ENCODE assay signal across 16 cellular contexts in the genomic region with DNA sequence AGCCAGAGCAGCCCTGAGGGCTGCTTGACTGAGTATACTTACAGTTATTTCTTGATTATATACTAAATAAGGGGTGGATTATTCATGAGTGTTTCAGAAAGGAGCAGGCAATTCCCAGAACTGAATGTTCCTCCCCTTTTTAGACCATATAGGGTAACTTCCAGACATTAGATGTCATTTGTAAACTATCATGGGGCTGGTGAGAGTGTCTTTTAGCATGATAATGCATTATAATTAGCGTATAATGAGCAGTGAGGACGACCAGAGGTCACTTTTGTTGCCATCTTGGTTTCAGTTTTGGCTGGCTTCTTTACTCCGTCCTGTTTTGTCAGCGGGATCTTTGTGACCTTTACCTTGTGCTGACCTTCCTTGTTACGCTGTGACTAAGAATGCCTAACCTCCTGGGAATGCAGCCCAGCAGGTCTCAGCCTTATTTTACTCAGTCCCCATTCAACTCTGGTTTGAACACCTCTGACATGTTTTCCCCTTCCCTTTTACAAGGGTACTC. TPM values are rescaled to one million over a fixed set of nuclear protein-coding genes. Genes with fewer than 3 reads are reported as not detected.
DNase-seq lines count a peak whose midpoint lies in the region; ATAC-seq, FAIRE-seq and TF ChIP-seq lines count a peak whose summit lies in the region.
"Had no signal": no experiment of that assay in that cellular context is flagged by ENCODE, and none has a peak within 500 bp of the region (broad histone marks: within the 10 kb centered on the region; RNA-seq: fewer than 3 reads in every experiment).

No MANE protein-coding gene starts in this region.

- TF ChIP-seq POLR2A in HepG2 (IDR thresholded peaks at IDR 0.05; ENCODE audit: insufficient read depth in 1 of 2, low read depth in 2 of 2, low read length in 2 of 2) = no peak

- H3K4me3 ChIP-seq in mammary epithelial cell (replicated peaks in 1 of 3; ENCODE audit: insufficient read depth in 1 of 3, low read depth in 2 of 3, low read length in 3 of 3) = no peak overlapping the region
- H3K4me3 ChIP-seq in HepG2 (replicated peaks in 1 of 3; ENCODE audit: insufficient read depth in 1 of 3, low read depth in 2 of 3, low read length in 3 of 3) = no peak overlapping the region
- H3K4me3 ChIP-seq: uterus had no signal

- intact Hi-C loops in mammary epithelial cell (cut with micrococcal nuclease) = no loop called here
- intact Hi-C loops in HepG2 (cut with micrococcal nuclease; ENCODE audit: unreplicated experiment) = no loop called here

- peaks cover 10% of the 10 kb centered on the region for H3K4me1 ChIP-seq in mammary epithelial cell (ENCODE audit: insufficient read depth, low read length)
- H3K4me1 ChIP-seq in HepG2 (ENCODE audit: insufficient read depth, low read length) = no peaks in the 10 kb centered on the region
- H3K4me1 ChIP-seq: uterus had no signal

- WGBS in mammary epithelial cell (ENCODE audit: low coverage, missing lambda C conversion rate) = 60% methylated on average over 5 of the region's 5 CpGs
- 98% methylated on average over 5 of the region's 5 CpGs for WGBS in HepG2 (ENCODE audit: low lambda C conversion rate)

- DNase-seq in mammary epithelial cell (peak; percentile 65), HepG2 (ENCODE audit: low spot score) (no peak), NCI-H2171 treated with DMSO at 0.1 percent for 48 hours (lab: John Stamatoyannopoulos, UW) (no peak), midbrain (lab: John Stamatoyannopoulos, UW) (no peak), ACHN (no peak)
- no peak for DNase-seq in activated naive CD4-positive, alpha-beta T cell treated with anti-CD3 and anti-CD28 coated beads, Interleukin-2, amount 50 U/mL, for 72 hours (ENCODE audit: low spot score in 2 of 2)
- DNase-seq: activated T-cell treated with anti-CD3 and anti-CD28 coated beads, Interleukin-2, amount 50 U/mL, for 72 hours; brain microvascular endothelial cell; KG1; NCI-H226; nephron progenitor cell; stimulated activated CD8-positive, alpha-beta memory T cell treated with anti-CD3 and anti-CD28 coated beads, Interleukin-4, amount 100 ng/mL, for 48 hours; uterus had no signal

- H2AFZ ChIP-seq in mammary epithelial cell (ENCODE audit: low read depth, low read length) = no peak overlapping the region
- no peak overlapping the region for H2AFZ ChIP-seq in HepG2 (ENCODE audit: low read length)

- CTCF ChIA-PET in mammary epithelial cell (lab: Charles Lee; ENCODE audit: low non-redundant PET) (no interaction called here), HepG2 (lab: Yijun Ruan, JAX; ENCODE audit: low intra/inter-chr PET ratio, low total read pairs) (no interaction called here)

- TF ChIP-seq EP300 in HepG2 (IDR thresholded peaks at IDR 0.05; ENCODE audit: low read depth in 2 of 2, low read length in 2 of 2) (no peak), HepG2 (CRISPR knock-in tag; IDR thresholded peaks at IDR 0.05; ENCODE audit: borderline replicate concordance) (no peak)

- dilution Hi-C loops in mammary epithelial cell (cut with HindIII; ENCODE audit: low sequenced_read_pairs) = no loop called here

- H3K9me3 ChIP-seq in mammary epithelial cell (replicated peaks; ENCODE audit: insufficient read depth, low read length) (no peaks in the 10 kb centered on the region), HepG2 (ENCODE audit: low read length) (no peaks in the 10 kb centered on the region)
- H3K9me3 ChIP-seq: uterus had no signal

- no peak for TF ChIP-seq RAD21 in HepG2 (CRISPR knock-in tag; IDR thresholded peaks at IDR 0.05)

- H3K4me2 ChIP-seq in mammary epithelial cell (ENCODE audit: insufficient read depth, low read depth, low read length) (peak overlapping the region; percentile 56), HepG2 (ENCODE audit: low read depth, low read length) (no peak overlapping the region)

- H3K36me3 Mint-ChIP-seq in activated naive CD4-positive, alpha-beta T cell treated with anti-CD3 and anti-CD28 coated beads, Interleukin-2, amount 50 U/mL, for 72 hours = peaks cover 11 to 22% of the 10 kb centered on the region in 2 donors

- in situ Hi-C loops in mammary epithelial cell (cut with MboI; ENCODE audit: low sequenced_read_pairs in 2 of 2) (no loop called here), HepG2 (cut with HindIII; ENCODE audit: extremely low pct_ligation_motif_present, low pct_unique_long_range_greater_than_20kb) (no loop called here), ACHN (cut with HindIII; ENCODE audit: low pct_ligation_motif_present, low pct_unique_long_range_greater_than_20kb, low sequenced_read_pairs) (no loop called here)

- ATAC-seq in GM18502 (IDR thresholded peaks at IDR 0.05; ENCODE audit: poor library complexity, unreplicated experiment) (peak; percentile 41), HG03196 (IDR thresholded peaks at IDR 0.05; ENCODE audit: unreplicated experiment) (peak; percentile 38), HepG2 (no peak)
- ATAC-seq in activated naive CD4-positive, alpha-beta T cell treated with anti-CD3 and anti-CD28 coated beads, Interleukin-2, amount 50 U/mL, for 72 hours = no peak
- ATAC-seq: activated CD4-positive, CD25-positive, alpha-beta regulatory T cell treated with anti-CD3 and anti-CD28 coated beads, Interleukin-2, amount 50 U/mL, for 24 hours; activated T-cell treated with anti-CD3 and anti-CD28 coated beads, Interleukin-2, amount 50 U/mL, for 72 hours had no signal

- no peak for TF ChIP-seq CTCF in mammary epithelial cell (conservative IDR thresholded peaks at IDR 0.05 in 1 of 2, IDR thresholded peaks at IDR 0.05 in 1 of 2; ENCODE audit: extremely low read depth in 1 of 2, insufficient read depth in 1 of 2, low read depth in 1 of 2, low read length in 2 of 2)
- no peak for TF ChIP-seq CTCF in HepG2 (CRISPR knock-in tag; IDR thresholded peaks at IDR 0.05)

- H3K27ac Mint-ChIP-seq in activated naive CD4-positive, alpha-beta T cell treated with anti-CD3 and anti-CD28 coated beads, Interleukin-2, amount 50 U/mL, for 72 hours = no peak overlapping the region
- H3K27ac Mint-ChIP-seq: activated T-cell treated with anti-CD3 and anti-CD28 coated beads, Interleukin-2, amount 50 U/mL, for 72 hours; nephron progenitor cell had no signal

- POLR2A ChIA-PET in HepG2 (lab: Yijun Ruan, JAX) = no interaction called here

- H3K9ac ChIP-seq in mammary epithelial cell (ENCODE audit: insufficient read depth, low read length) (no peak overlapping the region), HepG2 (ENCODE audit: insufficient read depth, low read depth, low read length) (no peak overlapping the region)

- H4K20me1 ChIP-seq in mammary epithelial cell (ENCODE audit: insufficient read depth, low read length) = no peaks in the 10 kb centered on the region
- no peaks in the 10 kb centered on the region for H4K20me1 ChIP-seq in HepG2 (ENCODE audit: insufficient read depth, low read length)

- no peak for FAIRE-seq in HepG2 (lab: Jason Lieb, UNC)

- H3K27me3 ChIP-seq in mammary epithelial cell (ENCODE audit: insufficient read depth, low read length) (no peaks in the 10 kb centered on the region), HepG2 (ENCODE audit: control insufficient read depth in 1 of 2, insufficient read depth in 2 of 2, low read length in 2 of 2) (no peaks in the 10 kb centered on the region)
- H3K27me3 ChIP-seq: brain microvascular endothelial cell, uterus had no signal

- H3K79me2 ChIP-seq in mammary epithelial cell (ENCODE audit: insufficient read depth, low read length) (no peaks in the 10 kb centered on the region), HepG2 (ENCODE audit: insufficient read depth, low read length) (no peaks in the 10 kb centered on the region)

- H3K27ac ChIP-seq in mammary epithelial cell (ENCODE audit: insufficient read depth, low read depth, low read length) (no peak overlapping the region), HepG2 (ENCODE audit: extremely low read length, insufficient read depth, low read length) (no peak overlapping the region)
- H3K27ac ChIP-seq: brain microvascular endothelial cell, uterus had no signal

- BruUV-seq in mammary epithelial cell (replicated peaks; lab: Mats Ljungman, UMichigan) (no TSS peak), HepG2 (replicated peaks; lab: Mats Ljungman, UMichigan) (no TSS peak)

- H3K9me3 Mint-ChIP-seq in activated naive CD4-positive, alpha-beta T cell treated with anti-CD3 and anti-CD28 coated beads, Interleukin-2, amount 50 U/mL, for 72 hours = peaks cover 0 to 9% of the 10 kb centered on the region in 2 donors

- peaks cover 16% of the 10 kb centered on the region for H3K36me3 ChIP-seq in mammary epithelial cell (ENCODE audit: insufficient read depth, low read length)
- H3K36me3 ChIP-seq in HepG2 (replicated peaks in 1 of 2; ENCODE audit: control insufficient read depth in 1 of 2, insufficient read depth in 2 of 2, low read length in 2 of 2) = peaks cover 0 to 43% of the 10 kb centered on the region in 2 experiments; a peak in 4 of 5 replicates
- H3K36me3 ChIP-seq: uterus had no signal

TF ChIP-seq in HepG2, 621 proteins besides CTCF, POLR2A, EP300 and RAD21 (continues in another document):
- TF ChIP-seq TBX3 (IDR thresholded peaks at IDR 0.05; ENCODE audit: borderline replicate concordance) = no peak

RNA-seq across cellular contexts. Expression of gene KCTD3, which starts 16.1 kb away (rescaled TPM):
- total RNA-seq in mammary epithelial cell = 10 to 100 TPM; 31.7 to 38.6 TPM
- polyA plus RNA-seq in mammary epithelial cell = 28.3 TPM
- polyA minus RNA-seq in mammary epithelial cell = 43.3 TPM
- 68.1 and 101 TPM in 2 replicates for total RNA-seq in HepG2 (2016; rRNA removed; fragmentation: Illumina TruSeq; extraction: Trizol)
- 21.1 and 25.6 TPM in 2 replicates for total RNA-seq in HepG2 (2016; cell fraction: cytosol; rRNA removed; fragmentation: Illumina TruSeq; extraction: Trizol; ENCODE audit: low read depth)
- 62.7 and 95.7 TPM in 2 replicates for total RNA-seq in HepG2 (2016; cell fraction: insoluble cytoplasmic fraction; rRNA removed; fragmentation: Illumina TruSeq; extraction: Trizol)
- 67.6 and 75.5 TPM in 2 replicates for total RNA-seq in HepG2 (2016; cell fraction: membrane; rRNA removed; fragmentation: Illumina TruSeq; extraction: Trizol)
- total RNA-seq in HepG2 (2016; cell fraction: nucleus; rRNA removed; fragmentation: Illumina TruSeq; extraction: Trizol) = 61.8 and 68.8 TPM in 2 replicates
- 42.1 and 49.8 TPM in 2 replicates for polyA plus RNA-seq in HepG2 (2011; rRNA removed)
- 28.9 and 30.6 TPM in 2 replicates for polyA plus RNA-seq in HepG2 (2011; cell fraction: cytosol; rRNA removed)
- polyA plus RNA-seq in HepG2 (2011; cell fraction: nucleus; rRNA removed) = 39.0 and 39.4 TPM in 2 replicates
- 26.8 and 35.9 TPM in 2 replicates for polyA plus RNA-seq in HepG2 (2012)
- 9.7 and 10.6 TPM in 2 replicates for polyA plus RNA-seq in HepG2 (2016; cell fraction: cytosol; fragmentation: Illumina TruSeq; extraction: Trizol; ENCODE audit: low read depth)
- 81.8 and 89.6 TPM in 2 replicates for polyA plus RNA-seq in HepG2 (2016; cell fraction: insoluble cytoplasmic fraction; fragmentation: Illumina TruSeq; extraction: Trizol; ENCODE audit: low read depth)
- 32.1 and 35.4 TPM in 2 replicates for polyA plus RNA-seq in HepG2 (2016; cell fraction: membrane; fragmentation: Illumina TruSeq; extraction: Trizol; ENCODE audit: low read depth)
- 79.5 and 81.4 TPM in 2 replicates for polyA plus RNA-seq in HepG2 (2016; cell fraction: nucleus; fragmentation: Illumina TruSeq; extraction: Trizol; ENCODE audit: insufficient read depth, low read depth)
- 59.2 and 101 TPM in 2 replicates for polyA minus RNA-seq in HepG2 (2011; rRNA and poly(A)+ RNA removed; ENCODE audit: low replicate concordance)
- polyA minus RNA-seq in HepG2 (2011; cell fraction: cytosol; rRNA and poly(A)+ RNA removed) = 37.6 and 40.1 TPM in 2 replicates
- 82.1 and 91.3 TPM in 2 replicates for polyA minus RNA-seq in HepG2 (2011; cell fraction: nucleus; rRNA and poly(A)+ RNA removed)
- 1 to 10 TPM in 1 of 2 donors, under 1 TPM in 1; 0.59 to 6.5 TPM for total RNA-seq in activated naive CD4-positive, alpha-beta T cell treated with anti-CD3 and anti-CD28 coated beads, Interleukin-2, amount 50 U/mL, for 72 hours

Comparison
In these comparisons a context has a peak if more than half of its experiments do, and no peak if none do; other contexts are left out.
1. ATAC-seq: peak in GM18502 (single experiment) and HG03196 (single experiment); none in HepG2 (single experiment) and activated naive CD4-positive, alpha-beta T cell treated with anti-CD3 and anti-CD28 coated beads, Interleukin-2, amount 50 U/mL, for 72 hours (0 of 2).